In genomic region chr1:171515299-171515698, GRCh38 we compare ENCODE assay signal across 17 cellular contexts. TPM values are rescaled to one million over a fixed set of nuclear protein-coding genes. Genes with fewer than 3 reads are reported as not detected.
DNase-seq lines count a peak whose midpoint lies in the region; ATAC-seq and TF ChIP-seq lines count a peak whose summit lies in the region.
"Had no signal": no experiment of that assay in that cellular context is flagged by ENCODE, and none has a peak within 500 bp of the region (broad histone marks: within the 10 kb centered on the region; RNA-seq: fewer than 3 reads in every experiment).

No MANE protein-coding gene starts in this region.

- peak; percentile 61 for ATAC-seq in GM18517 (IDR thresholded peaks at IDR 0.05; ENCODE audit: unreplicated experiment)
- peak; percentile 73 for ATAC-seq in GM19463 (IDR thresholded peaks at IDR 0.05; ENCODE audit: unreplicated experiment)
- ATAC-seq in memory B cell (ENCODE audit: low read depth) = no peak
- no peak for ATAC-seq in GM19467 (IDR thresholded peaks at IDR 0.05; ENCODE audit: unreplicated experiment)
- ATAC-seq in T-cell (replicated peaks in 1 of 4) = no peak
- no peak for ATAC-seq in HG02759 (IDR thresholded peaks at IDR 0.05; ENCODE audit: unreplicated experiment)
- ATAC-seq in heart right ventricle = no peak

- H3K27ac Mint-ChIP-seq in T-helper 2 cell treated with Interferon-gamma antibody and Interleukin-4, amounts not matched to agents 5 μg/mL and 100 μg/mL, for 36 hours = peak overlapping the region; percentile 51
- H3K27ac Mint-ChIP-seq in memory B cell (peak overlapping the region; percentile 86), T-cell (peak overlapping the region in 1 of 2 donors; percentile 23)

- H3K9me3 ChIP-seq in heart right ventricle = no peaks in the 10 kb centered on the region
- H3K9me3 ChIP-seq: BE2C, upper lobe of left lung had no signal

- no peak overlapping the region for H3K4me3 ChIP-seq in heart right ventricle
- H3K4me3 ChIP-seq: upper lobe of left lung had no signal

- peaks cover 0 to 77% (median 43%) of the 10 kb centered on the region in 9 donors for H3K36me3 ChIP-seq in heart right ventricle

- H3K27me3 Mint-ChIP-seq in T-helper 2 cell treated with Interferon-gamma antibody and Interleukin-4, amounts not matched to agents 5 μg/mL and 100 μg/mL, for 36 hours (ENCODE audit: low read depth) = no peaks in the 10 kb centered on the region
- no peaks in the 10 kb centered on the region for H3K27me3 Mint-ChIP-seq in memory B cell
- H3K27me3 Mint-ChIP-seq in T-cell = no peaks in the 10 kb centered on the region

- no peak for DNase-seq in T-helper 2 cell treated with Interferon-gamma antibody and Interleukin-4, amounts not matched to agents 5 μg/mL and 100 μg/mL, for 36 hours (ENCODE audit: low spot score)
- DNase-seq in memory B cell (ENCODE audit: low spot score in 2 of 2) (no peak), T-cell (no peak), heart right ventricle (no peak)
- DNase-seq: activated CD4-positive, alpha-beta T cell treated with anti-CD3 and anti-CD28 coated beads for 4 hours; anterior cingulate cortex; BE2C; GF-D8; kidney; mesenchymal stem cell; NCI-H1092 treated with DMSO at 0.1 percent for 48 hours; SHP77 treated with DMSO at 0.1 percent for 48 hours; upper lobe of left lung had no signal

- H3K27me3 ChIP-seq in heart right ventricle = no peaks in the 10 kb centered on the region
- H3K27me3 ChIP-seq: BE2C, upper lobe of left lung had no signal

- H3K27ac ChIP-seq in heart right ventricle = no peak overlapping the region
- H3K27ac ChIP-seq: upper lobe of left lung had no signal

- H3K4me1 ChIP-seq in heart right ventricle = peaks cover 0 to 29% (median 6%) of the 10 kb centered on the region in 9 donors
- H3K4me1 ChIP-seq: BE2C had no signal

- peaks cover 59% of the 10 kb centered on the region for H3K36me3 Mint-ChIP-seq in T-helper 2 cell treated with Interferon-gamma antibody and Interleukin-4, amounts not matched to agents 5 μg/mL and 100 μg/mL, for 36 hours (ENCODE audit: low read depth)
- peaks cover 37% of the 10 kb centered on the region for H3K36me3 Mint-ChIP-seq in memory B cell
- peaks cover 43% of the 10 kb centered on the region for H3K36me3 Mint-ChIP-seq in T-cell

- intact Hi-C loops in heart right ventricle (cut with DNase I) = no loop called here

- H3K4me1 Mint-ChIP-seq in T-helper 2 cell treated with Interferon-gamma antibody and Interleukin-4, amounts not matched to agents 5 μg/mL and 100 μg/mL, for 36 hours (ENCODE audit: low read depth) = peaks cover 40% of the 10 kb centered on the region
- H3K4me1 Mint-ChIP-seq in memory B cell (peaks cover 12% of the 10 kb centered on the region), T-cell (peaks cover 45 to 51% (median 47%) of the 10 kb centered on the region in 3 donors)

- H3K9me3 Mint-ChIP-seq in T-helper 2 cell treated with Interferon-gamma antibody and Interleukin-4, amounts not matched to agents 5 μg/mL and 100 μg/mL, for 36 hours = no peaks in the 10 kb centered on the region
- no peaks in the 10 kb centered on the region for H3K9me3 Mint-ChIP-seq in memory B cell
- no peaks in the 10 kb centered on the region for H3K9me3 Mint-ChIP-seq in T-cell

- TF ChIP-seq CTCF in heart right ventricle (IDR thresholded peaks at IDR 0.05) = no peak

- POLR2A ChIA-PET in T-cell (lab: Charles Lee) = interaction anchor here in 1 of 2 donors (0.5 to 1.2 kb wide), 5 partner anchors 9 to 64 kb away, joined by 3 to 5 read pairs (median 4); partner anchors contain the start of gene PRRC2C

- H3K4me3 Mint-ChIP-seq in T-helper 2 cell treated with Interferon-gamma antibody and Interleukin-4, amounts not matched to agents 5 μg/mL and 100 μg/mL, for 36 hours = no peak overlapping the region
- H3K4me3 Mint-ChIP-seq in memory B cell (no peak overlapping the region), T-cell (no peak overlapping the region)

- CTCF ChIA-PET in T-cell (lab: Charles Lee) = interaction anchor here (0.8 to 5.5 kb wide), 5 partner anchors 9 to 31 kb away, joined by 3 to 38 read pairs (median 3); partner anchors contain the start of gene PRRC2C (in 1 of the 2)

- 89 to 94% methylated on average over 1 of the region's 1 CpG for WGBS in heart right ventricle, 2 donors

RNA-seq across cellular contexts. Expression of gene PRRC2C, which starts 30.0 kb away (rescaled TPM):
- total RNA-seq in T-cell (100 to 1,000 TPM; 229 to 340 (median 259) TPM), heart right ventricle (10 to 100 TPM; 47.6 to 77.2 (median 60.0) TPM)
- 10 to 100 TPM; 15.1 to 46.8 TPM for polyA plus RNA-seq in heart right ventricle

Comparison
In these comparisons a context has a peak if more than half of its experiments do, and no peak if none do; other contexts are left out.
1. ATAC-seq: peak in GM18517 (single experiment) and GM19463 (single experiment); none in memory B cell (single experiment), GM19467 (single experiment), T-cell (0 of 4), HG02759 (single experiment) and heart right ventricle (0 of 8).